ENCODE assay signal across 12 cellular contexts in the genomic region with DNA sequence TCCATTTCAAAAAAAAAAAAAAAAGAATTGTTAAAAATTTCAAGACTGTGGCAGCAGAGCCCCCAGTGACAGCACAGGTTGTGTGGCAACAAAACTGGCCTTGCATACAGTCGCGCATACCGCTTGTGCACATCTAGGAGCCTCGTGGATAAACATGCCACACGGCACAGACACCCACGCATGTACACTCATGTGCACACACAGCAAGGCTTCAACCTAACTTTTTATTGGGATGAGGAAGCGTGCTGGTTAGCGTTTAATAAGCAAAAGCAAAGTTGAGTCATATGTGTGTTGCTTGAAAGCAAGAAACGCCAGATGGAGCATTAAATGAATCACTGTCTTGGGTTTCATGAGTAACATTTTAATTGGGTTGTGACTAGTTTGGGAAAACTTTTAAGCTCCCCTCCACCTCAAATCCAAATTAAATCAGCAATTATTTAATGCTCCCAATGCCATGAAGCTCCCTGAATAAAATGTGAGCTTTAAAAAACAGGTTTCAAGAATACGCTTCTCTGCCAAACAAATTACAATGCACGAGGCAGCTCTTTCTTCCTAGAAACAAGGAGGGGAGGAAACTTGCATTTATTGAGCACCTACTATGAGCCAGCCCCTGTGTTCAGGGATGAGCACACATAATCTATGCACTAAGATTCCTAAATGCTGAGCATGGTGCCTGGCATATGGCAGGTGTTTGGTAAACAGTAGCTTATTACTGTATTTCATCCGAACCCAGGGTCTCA. TPM values are rescaled to one million over a fixed set of nuclear protein-coding genes. Genes with fewer than 3 reads are reported as not detected.
DNase-seq lines count a peak whose midpoint lies in the region; FAIRE-seq and TF ChIP-seq lines count a peak whose summit lies in the region.
"Had no signal": no experiment of that assay in that cellular context is flagged by ENCODE, and none has a peak within 500 bp of the region (broad histone marks: within the 10 kb centered on the region; RNA-seq: fewer than 3 reads in every experiment).

No MANE protein-coding gene starts in this region.

- H3K9me3 Mint-ChIP-seq in Caco-2 (ENCODE audit: unreplicated experiment): no peaks in the 10 kb centered on the region
- no peaks in the 10 kb centered on the region for H3K9me3 Mint-ChIP-seq in activated naive CD4-positive, alpha-beta T cell treated with anti-CD3 and anti-CD28 coated beads, Interleukin-2, amount 10 ng/mL, durations not matched to agents 7 days and 5 days

- peak; percentile 49 for FAIRE-seq in HTR-8/SVneo (lab: Jason Lieb, UNC)

- BruUV-seq in Caco-2 (replicated peaks; lab: Mats Ljungman, UMichigan) (no TSS peak), OCI-LY7 (replicated peaks; lab: Mats Ljungman, UMichigan) (no TSS peak)

- H3K4me2 ChIP-seq in MM.1S (ENCODE audit: low read depth, low read length) (no peak overlapping the region), OCI-LY7 (ENCODE audit: low read length) (no peak overlapping the region)

- peak overlapping the region; percentile 23 for H3K9ac ChIP-seq in muscle layer of colon (ENCODE audit: low read length)
- no peak overlapping the region for H3K9ac ChIP-seq in MM.1S (ENCODE audit: low read length)

- no peaks in the 10 kb centered on the region for H3K27me3 ChIP-seq in AG04450 (ENCODE audit: control insufficient read depth, insufficient read depth, low read length)
- H3K27me3 ChIP-seq in muscle layer of colon (ENCODE audit: control insufficient read depth in 1 of 2, insufficient read depth in 2 of 2, low read length in 2 of 2): no peaks in the 10 kb centered on the region
- peaks cover 1% of the 10 kb centered on the region; the same call in 1 of the 2 replicates for H3K27me3 ChIP-seq in MM.1S (replicated peaks; ENCODE audit: insufficient read depth, low read length)
- no peaks in the 10 kb centered on the region for H3K27me3 ChIP-seq in Caco-2 (replicated peaks; ENCODE audit: control insufficient read depth, insufficient read depth, low read length)
- H3K27me3 ChIP-seq: dorsolateral prefrontal cortex had no signal

- no peak overlapping the region for H3K27ac Mint-ChIP-seq in Caco-2 (ENCODE audit: unreplicated experiment)
- no peak overlapping the region for H3K27ac Mint-ChIP-seq in activated naive CD4-positive, alpha-beta T cell treated with anti-CD3 and anti-CD28 coated beads, Interleukin-2, amount 10 ng/mL, durations not matched to agents 7 days and 5 days

- CTCF ChIA-PET in AG04450 (lab: Charles Lee): interaction anchor here (0.8 to 1.3 kb wide), 5 partner anchors 21 to 56 kb away, joined by 3 to 9 read pairs (median 3); no protein-coding TSS in a partner anchor
- CTCF ChIA-PET in Caco-2 (lab: Charles Lee): no interaction called here
- CTCF ChIA-PET in activated naive CD4-positive, alpha-beta T cell treated with anti-CD3 and anti-CD28 coated beads, Interleukin-2, amount 10 ng/mL, durations not matched to agents 7 days and 5 days (lab: Charles Lee): no interaction called here
- CTCF ChIA-PET in OCI-LY7 (lab: Charles Lee; ENCODE audit: unreplicated experiment): no interaction called here

- intact Hi-C loops in Caco-2 (cut with micrococcal nuclease; ENCODE audit: unreplicated experiment): no loop called here
- intact Hi-C loops in OCI-LY7 (cut with micrococcal nuclease; ENCODE audit: unreplicated experiment): no loop called here

- H3K4me1 Mint-ChIP-seq in Caco-2 (ENCODE audit: low read depth, unreplicated experiment): peaks cover 6% of the 10 kb centered on the region
- H3K4me1 Mint-ChIP-seq in activated naive CD4-positive, alpha-beta T cell treated with anti-CD3 and anti-CD28 coated beads, Interleukin-2, amount 10 ng/mL, durations not matched to agents 7 days and 5 days: peaks cover 5% of the 10 kb centered on the region

- DNase-seq in AG04450 (ENCODE audit: low read depth, low spot score) (peak; percentile 88), HTR-8/SVneo (ENCODE audit: insufficient read length, low spot score) (peak; percentile 43), cardiac fibroblast (ENCODE audit: low read depth in 2 of 2) (peak; percentile 73 to 98), MM.1S (no peak), Caco-2 (no peak), OCI-LY7 (ENCODE audit: low spot score) (no peak)
- no peak for DNase-seq in activated naive CD4-positive, alpha-beta T cell treated with anti-CD3 and anti-CD28 coated beads, Interleukin-2, amount 10 ng/mL, durations not matched to agents 7 days and 5 days
- DNase-seq: activated CD4-positive, alpha-beta T cell treated with anti-CD3 and anti-CD28 coated beads, Interleukin-2, amount 50 U/mL, for 4 hours; NCI-H774 had no signal

- TF ChIP-seq CTCF in AG04450 (IDR thresholded peaks at IDR 0.05; ENCODE audit: low read depth, low read length) (no peak), cardiac fibroblast (IDR thresholded peaks at IDR 0.05; ENCODE audit: low read depth, low read length) (no peak), MM.1S (IDR thresholded peaks at IDR 0.05; ENCODE audit: low read length) (no peak), Caco-2 (IDR thresholded peaks at IDR 0.05; ENCODE audit: insufficient read depth in 1 of 2, low read depth in 1 of 2, low read length in 1 of 2, severe bottlenecking in 1 of 2, unreplicated experiment in 1 of 2) (no peak), OCI-LY7 (conservative IDR thresholded peaks at IDR 0.05; ENCODE audit: low read length) (no peak)

- H2AFZ ChIP-seq in MM.1S (ENCODE audit: low read length) (no peak overlapping the region), OCI-LY7 (ENCODE audit: low read length) (no peak overlapping the region)

- H3K4me1 ChIP-seq in muscle layer of colon (ENCODE audit: insufficient read depth, low read length) (peaks cover 87% of the 10 kb centered on the region), MM.1S (ENCODE audit: low read length) (no peaks in the 10 kb centered on the region), Caco-2 (no peaks in the 10 kb centered on the region), OCI-LY7 (ENCODE audit: insufficient read depth, low read length, poor library complexity, severe bottlenecking) (peaks cover 4% of the 10 kb centered on the region)

- no peaks in the 10 kb centered on the region for H3K27me3 Mint-ChIP-seq in Caco-2 (ENCODE audit: insufficient read depth, unreplicated experiment)
- H3K27me3 Mint-ChIP-seq in activated naive CD4-positive, alpha-beta T cell treated with anti-CD3 and anti-CD28 coated beads, Interleukin-2, amount 10 ng/mL, durations not matched to agents 7 days and 5 days: peaks cover 54% of the 10 kb centered on the region

- H3F3A ChIP-seq in MM.1S (ENCODE audit: insufficient read depth, low read length): no peaks in the 10 kb centered on the region

- H3K36me3 ChIP-seq in muscle layer of colon (ENCODE audit: insufficient read depth, low read length) (no peaks in the 10 kb centered on the region), MM.1S (replicated peaks; ENCODE audit: insufficient read depth, low read length) (no peaks in the 10 kb centered on the region), Caco-2 (ENCODE audit: control insufficient read depth, insufficient read depth, low read length) (no peaks in the 10 kb centered on the region), OCI-LY7 (ENCODE audit: insufficient read depth, low read length) (no peaks in the 10 kb centered on the region)

- H4K20me1 ChIP-seq in MM.1S (ENCODE audit: insufficient read depth, low read length) (no peaks in the 10 kb centered on the region), OCI-LY7 (ENCODE audit: insufficient read depth, low read length) (no peaks in the 10 kb centered on the region)

- H3K4me3 Mint-ChIP-seq in Caco-2 (ENCODE audit: unreplicated experiment): no peak overlapping the region
- no peak overlapping the region for H3K4me3 Mint-ChIP-seq in activated naive CD4-positive, alpha-beta T cell treated with anti-CD3 and anti-CD28 coated beads, Interleukin-2, amount 10 ng/mL, durations not matched to agents 7 days and 5 days

- H3K4me3 ChIP-seq in AG04450 (ENCODE audit: low read depth, low read length) (no peak overlapping the region), cardiac fibroblast (replicated peaks in 1 of 2; ENCODE audit: low read depth in 2 of 2, low read length in 2 of 2) (no peak overlapping the region), muscle layer of colon (ENCODE audit: low read depth in 1 of 2, low read length in 2 of 2) (no peak overlapping the region), MM.1S (ENCODE audit: low read length) (no peak overlapping the region), Caco-2 (ENCODE audit: low read depth, low read length) (no peak overlapping the region), OCI-LY7 (ENCODE audit: low read depth, low read length, poor library complexity, severe bottlenecking) (no peak overlapping the region)
- H3K4me3 ChIP-seq: dorsolateral prefrontal cortex, lung had no signal

- H3K9me3 ChIP-seq in AG04450 (ENCODE audit: control insufficient read depth, insufficient read depth, low read length): no peaks in the 10 kb centered on the region; the same call in 1 of the 2 replicates
- H3K9me3 ChIP-seq in muscle layer of colon (ENCODE audit: low read length): no peaks in the 10 kb centered on the region
- no peaks in the 10 kb centered on the region for H3K9me3 ChIP-seq in MM.1S (replicated peaks; ENCODE audit: insufficient read depth, low read length)
- H3K9me3 ChIP-seq in Caco-2: no peaks in the 10 kb centered on the region
- no peaks in the 10 kb centered on the region for H3K9me3 ChIP-seq in OCI-LY7 (ENCODE audit: low read length)

- no peaks in the 10 kb centered on the region for H3K36me3 Mint-ChIP-seq in Caco-2 (ENCODE audit: insufficient read depth, unreplicated experiment)
- H3K36me3 Mint-ChIP-seq in activated naive CD4-positive, alpha-beta T cell treated with anti-CD3 and anti-CD28 coated beads, Interleukin-2, amount 10 ng/mL, durations not matched to agents 7 days and 5 days: no peaks in the 10 kb centered on the region

- POLR2A ChIA-PET in AG04450 (lab: Yijun Ruan, JAX): interaction anchor here (0.7 to 2.3 kb wide), 5 partner anchors 12 to 122 kb away, joined by 4 to 18 read pairs (median 8); a partner anchor contains a TSS
- POLR2A ChIA-PET in Caco-2 (lab: Charles Lee): no interaction called here
- POLR2A ChIA-PET in OCI-LY7 (lab: Charles Lee): no interaction called here

- H3K79me2 ChIP-seq in MM.1S (ENCODE audit: low read length) (no peaks in the 10 kb centered on the region), OCI-LY7 (ENCODE audit: insufficient read depth, low read depth, low read length) (no peaks in the 10 kb centered on the region)

- peak overlapping the region; percentile 89 for H3K27ac ChIP-seq in AG04450 (ENCODE audit: low read depth, low read length)
- peak overlapping the region; percentile 89 for H3K27ac ChIP-seq in muscle layer of colon (ENCODE audit: low read depth, low read length)
- no peak overlapping the region for H3K27ac ChIP-seq in MM.1S (ENCODE audit: low read length)
- no peak overlapping the region for H3K27ac ChIP-seq in OCI-LY7 (ENCODE audit: low read depth, low read length, poor library complexity, severe bottlenecking)

- no peaks in the 10 kb centered on the region for H3K9me2 ChIP-seq in MM.1S (replicated peaks; ENCODE audit: insufficient read depth, low read length)
- no peaks in the 10 kb centered on the region for H3K9me2 ChIP-seq in OCI-LY7 (ENCODE audit: insufficient read depth, low read length)

RNA-seq across cellular contexts. Expression of a gene that starts 35.7 kb away (rescaled TPM):
- 37.7 and 44.6 TPM in 2 replicates for polyA plus RNA-seq in AG04450 (2011; rRNA removed)
- polyA minus RNA-seq in AG04450 (2011; rRNA and poly(A)+ RNA removed): 92.9 and 138 TPM in 2 replicates
- total RNA-seq in Caco-2 (2022) (5.9 and 7.2 TPM in 2 replicates), OCI-LY7 (2022) (not detected in 2 replicates)
- not detected in 2 replicates for total RNA-seq in OCI-LY7 (2014; rRNA removed; shearing (Covaris generic))

Comparison
In these comparisons a context has a peak if more than half of its experiments do, and no peak if none do; other contexts are left out.
1. DNase-seq: peak in AG04450 (single experiment), HTR-8/SVneo (single experiment) and cardiac fibroblast (2 of 2); none in MM.1S (single experiment), Caco-2 (0 of 2), activated naive CD4-positive, alpha-beta T cell treated with anti-CD3 and anti-CD28 coated beads, Interleukin-2, amount 10 ng/mL, durations not matched to agents 7 days and 5 days (single experiment) and OCI-LY7 (single experiment).
2. H3K27ac ChIP-seq: peak in AG04450 (single experiment) and muscle layer of colon (single experiment); none in MM.1S (single experiment) and OCI-LY7 (single experiment).